2 cellular contexts compared by ENCODE assay signal in the genomic region with DNA sequence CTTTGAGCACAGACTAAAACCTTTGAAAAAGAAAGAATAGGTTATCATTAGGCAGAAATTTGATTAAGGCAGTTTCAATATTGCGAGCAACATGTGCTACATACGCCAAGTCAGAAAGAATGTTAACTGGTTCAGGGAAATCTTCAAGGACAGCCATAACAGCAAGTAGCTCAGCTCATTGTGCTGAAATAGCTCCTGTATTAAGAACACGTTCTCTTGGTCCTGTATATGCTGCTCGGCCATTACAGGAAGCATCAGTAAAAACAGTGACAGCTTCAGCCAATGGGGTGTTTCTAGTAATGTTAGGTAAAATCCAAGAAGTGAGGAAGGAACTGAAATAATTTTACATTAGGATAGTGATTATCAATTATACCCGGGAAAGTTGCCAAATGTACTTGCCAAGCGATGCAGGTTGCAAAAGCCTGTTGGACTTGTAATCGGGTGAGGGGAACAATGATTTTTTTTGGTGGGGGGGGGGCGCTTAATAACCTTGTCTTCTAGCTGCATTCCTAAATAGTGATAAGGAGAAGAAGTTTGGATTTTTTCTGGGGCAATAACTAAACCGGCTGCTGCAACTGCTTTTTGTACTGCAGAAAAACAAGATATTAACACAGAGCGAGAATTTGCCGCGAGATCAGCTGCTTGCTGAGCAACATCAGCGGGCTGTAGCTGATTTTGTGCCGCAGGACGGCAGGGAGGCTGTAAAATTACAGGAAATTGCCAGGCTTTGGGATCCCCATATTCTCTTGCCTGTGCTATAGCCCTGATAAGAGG.
TF ChIP-seq lines count a peak whose summit lies in the region.

No MANE protein-coding gene starts in this region.

TF ChIP-seq in IMR-90, 13 proteins besides CTCF, POLR2A, EP300 and RAD21:
- TF ChIP-seq RFX5 (IDR thresholded peaks at IDR 0.05; ENCODE audit: low read depth, low read length): no peak
TF ChIP-seq in IMR-90: peak in this region for 0.

TF ChIP-seq in SK-N-SH, 30 proteins besides CTCF, POLR2A, EP300 and RAD21:
- TF ChIP-seq, protein P1, sequence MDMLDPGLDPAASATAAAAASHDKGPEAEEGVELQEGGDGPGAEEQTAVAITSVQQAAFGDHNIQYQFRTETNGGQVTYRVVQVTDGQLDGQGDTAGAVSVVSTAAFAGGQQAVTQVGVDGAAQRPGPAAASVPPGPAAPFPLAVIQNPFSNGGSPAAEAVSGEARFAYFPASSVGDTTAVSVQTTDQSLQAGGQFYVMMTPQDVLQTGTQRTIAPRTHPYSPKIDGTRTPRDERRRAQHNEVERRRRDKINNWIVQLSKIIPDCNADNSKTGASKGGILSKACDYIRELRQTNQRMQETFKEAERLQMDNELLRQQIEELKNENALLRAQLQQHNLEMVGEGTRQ (IDR thresholded peaks at IDR 0.05; ENCODE audit: borderline replicate concordance, low read depth, low read length): no peak
- TF ChIP-seq MXI1 (IDR thresholded peaks at IDR 0.05; ENCODE audit: low read depth, low read length) (no peak), JUND (IDR thresholded peaks at IDR 0.05) (no peak), FOSL2 (IDR thresholded peaks at IDR 0.05; ENCODE audit: borderline replicate concordance, low read depth) (no peak), RXRA (IDR thresholded peaks at IDR 0.05; ENCODE audit: borderline replicate concordance, low read depth) (no peak), NFIC (IDR thresholded peaks at IDR 0.05; ENCODE audit: borderline replicate concordance) (no peak), SIN3A (IDR thresholded peaks at IDR 0.05; ENCODE audit: borderline replicate concordance, low read depth, low read length) (no peak), TAF1 (IDR thresholded peaks at IDR 0.05; ENCODE audit: borderline replicate concordance, low read depth, low read length) (no peak), CHD2 (IDR thresholded peaks at IDR 0.05; ENCODE audit: low read length, partially characterized antibody) (no peak), SMC3 (IDR thresholded peaks at IDR 0.05; ENCODE audit: low read depth, low read length) (no peak), RCOR1 (IDR thresholded peaks at IDR 0.05; ENCODE audit: low read length) (no peak), TEAD4 (IDR thresholded peaks at IDR 0.05; ENCODE audit: borderline replicate concordance, insufficient read depth) (no peak)
